In the genomic region with DNA sequence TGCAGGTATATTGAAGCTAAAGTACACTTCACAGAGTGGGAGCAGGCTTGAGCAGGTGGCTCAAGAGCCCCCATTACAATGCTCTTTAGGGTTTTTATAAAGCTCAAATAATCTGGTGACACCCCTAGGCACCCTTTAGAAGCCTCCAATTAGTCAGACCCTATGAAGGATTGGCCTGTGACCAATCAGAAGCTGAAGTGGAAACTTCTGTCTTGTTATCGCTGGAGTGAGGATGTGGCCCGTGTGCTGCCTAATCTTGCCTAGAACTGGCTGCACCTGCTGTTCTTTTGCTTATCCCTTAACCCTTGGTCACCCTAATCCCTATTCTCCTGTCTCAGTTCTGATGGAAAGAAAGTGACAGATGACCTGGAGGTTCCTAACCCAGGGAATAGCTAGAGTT, we compare ENCODE assay signal across 18 cellular contexts.
DNase-seq lines count a peak whose midpoint lies in the region; ATAC-seq and TF ChIP-seq lines count a peak whose summit lies in the region.
"Had no signal": no experiment of that assay in that cellular context is flagged by ENCODE, and none has a peak within 500 bp of the region (broad histone marks: within the 10 kb centered on the region; RNA-seq: fewer than 3 reads in every experiment).

No MANE protein-coding gene starts in this region.

- no peak overlapping the region for H3K4me3 Mint-ChIP-seq in endodermal cell
- H3K4me3 Mint-ChIP-seq: CD14-positive monocyte had no signal

- H3K36me3 ChIP-seq in endodermal cell (ENCODE audit: control insufficient read depth, insufficient read depth, low read length): no peaks in the 10 kb centered on the region

- H3K9me3 Mint-ChIP-seq in endodermal cell: no peaks in the 10 kb centered on the region
- H3K9me3 Mint-ChIP-seq: CD14-positive monocyte had no signal

- no peaks in the 10 kb centered on the region for H3K27me3 Mint-ChIP-seq in endodermal cell (ENCODE audit: insufficient read depth)

- no peaks in the 10 kb centered on the region for H3K9me3 ChIP-seq in endodermal cell (ENCODE audit: control insufficient read depth, low read length)

- no peak for TF ChIP-seq CTCF in endodermal cell (conservative IDR thresholded peaks at IDR 0.05)

- peaks cover 3% of the 10 kb centered on the region for H3K4me1 Mint-ChIP-seq in endodermal cell

- H3K36me3 Mint-ChIP-seq in endodermal cell (ENCODE audit: low read depth): no peaks in the 10 kb centered on the region
- H3K36me3 Mint-ChIP-seq: CD14-positive monocyte had no signal

- H3K27me3 ChIP-seq in endodermal cell (ENCODE audit: control insufficient read depth, insufficient read depth, low read length, poor library complexity, severe bottlenecking): no peaks in the 10 kb centered on the region

- no peak overlapping the region for H3K4me3 ChIP-seq in endodermal cell (ENCODE audit: low read length)
- H3K4me3 ChIP-seq: SK-N-MC had no signal

- ATAC-seq in HG03469 (IDR thresholded peaks at IDR 0.05; ENCODE audit: unreplicated experiment): no peak
- ATAC-seq in GM18870 (IDR thresholded peaks at IDR 0.05; ENCODE audit: unreplicated experiment): no peak
- ATAC-seq: Panc1 had no signal

- no peak overlapping the region for H3K27ac Mint-ChIP-seq in endodermal cell

- H3K4me1 ChIP-seq in endodermal cell (ENCODE audit: control insufficient read depth, insufficient read depth, low read length): no peaks in the 10 kb centered on the region

- peak; percentile 48 for DNase-seq in activated effector memory CD4-positive, alpha-beta T cell treated with anti-CD3 and anti-CD28 coated beads, Interleukin-2, amount 50 U/mL, for 16 hours
- no peak for DNase-seq in activated effector memory CD4-positive, alpha-beta T cell treated with Interleukin-2 at 50 U/mL for 16 hours
- peak; percentile 39 for DNase-seq in NCI-H1436 (lab: John Stamatoyannopoulos, UW)
- peak; percentile 23 for DNase-seq in NCI-H82 treated with DMSO at 0.1 percent for 48 hours (lab: John Stamatoyannopoulos, UW; ENCODE audit: unreplicated experiment)
- peak; percentile 12 for DNase-seq in endodermal cell
- no peak for DNase-seq in substantia nigra (lab: John Stamatoyannopoulos, UW)
- DNase-seq: AML-193, GOT3, KBM-7, MV-4-11, NCI-H2107, NCI-H446, NCI-H748 treated with DMSO at 0.1 percent for 48 hours had no signal

- WGBS in endodermal cell (ENCODE audit: insufficient coverage in 1 of 2, insufficient read length in 1 of 2), 2 experiments: 86 to 89% methylated on average over 2 of the region's 2 CpGs

- H3K27ac ChIP-seq in endodermal cell (ENCODE audit: low read depth, low read length) (no peak overlapping the region), substantia nigra (ENCODE audit: low read depth, low read length, poor library complexity, severe bottlenecking) (no peak overlapping the region)
- H3K27ac ChIP-seq: SK-N-MC had no signal

- H3K9ac ChIP-seq in endodermal cell (ENCODE audit: extremely low read depth, low read length, poor library complexity, severe bottlenecking): no peak overlapping the region

Comparison
In these comparisons a context has a peak if more than half of its experiments do, and no peak if none do; other contexts are left out.
1. DNase-seq: peak in activated effector memory CD4-positive, alpha-beta T cell treated with anti-CD3 and anti-CD28 coated beads, Interleukin-2, amount 50 U/mL, for 16 hours (single experiment), NCI-H1436 (single experiment), NCI-H82 treated with DMSO at 0.1 percent for 48 hours (single experiment) and endodermal cell (single experiment); none in activated effector memory CD4-positive, alpha-beta T cell treated with Interleukin-2 at 50 U/mL for 16 hours (single experiment) and substantia nigra (0 of 49).